In the genomic region with DNA sequence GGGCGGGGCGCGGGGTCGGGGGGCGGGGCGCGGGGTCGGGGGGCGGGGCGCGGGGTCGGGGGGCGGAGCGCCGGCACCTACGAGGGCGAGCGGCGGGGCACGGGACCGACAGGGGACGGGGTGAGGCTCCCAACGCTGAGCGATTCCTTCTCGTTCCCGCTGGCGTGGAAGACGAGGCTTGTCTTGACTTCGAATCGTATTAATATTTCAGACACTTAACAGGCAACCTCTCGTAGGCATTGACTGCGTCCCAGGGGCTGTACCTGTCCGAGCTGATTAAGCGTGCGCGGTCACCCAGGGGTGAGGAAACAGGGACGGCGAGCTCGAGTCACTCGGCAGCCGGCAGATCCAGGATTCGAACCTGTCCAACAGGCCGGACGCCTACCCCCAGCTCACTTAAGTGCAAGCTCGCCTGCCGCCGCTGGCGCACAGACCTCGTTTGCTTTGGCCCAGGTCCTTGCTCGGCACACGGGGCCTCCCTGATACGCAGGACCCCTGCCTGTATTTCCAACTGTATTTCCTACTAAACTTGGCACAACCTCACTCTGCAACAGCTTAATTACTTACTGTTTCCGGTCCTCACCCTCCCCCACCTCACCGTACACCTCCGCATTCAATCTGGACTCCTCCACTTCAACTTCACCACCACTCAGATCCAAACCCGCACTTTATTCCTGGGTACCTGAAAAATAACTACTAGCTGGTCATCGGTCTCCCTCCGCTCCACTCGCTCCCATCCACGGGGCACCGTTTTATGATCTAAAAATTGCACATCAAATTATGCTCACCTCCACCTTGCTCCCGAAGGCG, we compare ENCODE assay signal across 8 cellular contexts. TPM values are rescaled to one million over a fixed set of nuclear protein-coding genes. Genes with fewer than 3 reads are reported as not detected.
DNase-seq lines count a peak whose midpoint lies in the region; ATAC-seq and TF ChIP-seq lines count a peak whose summit lies in the region.

No MANE protein-coding gene starts in this region.

- dilution Hi-C loops in mammary epithelial cell (cut with HindIII; ENCODE audit: low sequenced_read_pairs): no loop called here

- H3K9ac ChIP-seq in mammary epithelial cell (ENCODE audit: insufficient read depth, low read length): peak overlapping the region; percentile 73

- peaks cover 0 to 28% (median 5%) of the 10 kb centered on the region in 3 donors for H3K36me3 Mint-ChIP-seq in CD8-positive, alpha-beta memory T cell
- H3K36me3 Mint-ChIP-seq in stimulated activated effector memory CD8-positive, alpha-beta T cell treated with anti-CD3 and anti-CD28 coated beads, Interleukin-12 subunit alpha, Interleukin-12 subunit beta, amount 100 ng/mL, for 72 hours: peaks cover 29% of the 10 kb centered on the region

- TF ChIP-seq CTCF in Panc1 (IDR thresholded peaks at IDR 0.05): no peak
- no peak for TF ChIP-seq CTCF in mammary epithelial cell (conservative IDR thresholded peaks at IDR 0.05 in 1 of 2, IDR thresholded peaks at IDR 0.05 in 1 of 2; ENCODE audit: extremely low read depth in 1 of 2, insufficient read depth in 1 of 2, low read depth in 1 of 2, low read length in 2 of 2)
- TF ChIP-seq CTCF in GM13976 (IDR thresholded peaks at IDR 0.05; ENCODE audit: borderline replicate concordance, control extremely low read depth, extremely low read depth, insufficient read depth, missing control alignments): no peak

- intact Hi-C loops in Panc1 (cut with micrococcal nuclease; ENCODE audit: unreplicated experiment): no loop called here
- intact Hi-C loops in mammary epithelial cell (cut with micrococcal nuclease): no loop called here

- H3K27ac Mint-ChIP-seq in CD8-positive, alpha-beta memory T cell: peak overlapping the region; percentile 64 to 91 (median 86)
- H3K27ac Mint-ChIP-seq in stimulated activated effector memory CD8-positive, alpha-beta T cell treated with anti-CD3 and anti-CD28 coated beads, Interleukin-12 subunit alpha, Interleukin-12 subunit beta, amount 100 ng/mL, for 72 hours: peak overlapping the region; percentile 35

- peaks cover 2% of the 10 kb centered on the region for H3K36me3 ChIP-seq in CD8-positive, alpha-beta memory T cell (ENCODE audit: insufficient read depth, low read length)
- peaks cover 9% of the 10 kb centered on the region for H3K36me3 ChIP-seq in Panc1 (ENCODE audit: control insufficient read depth, insufficient read depth, low read length)
- no peaks in the 10 kb centered on the region for H3K36me3 ChIP-seq in mammary epithelial cell (ENCODE audit: insufficient read depth, low read length)

- ATAC-seq in GM19467 (IDR thresholded peaks at IDR 0.05; ENCODE audit: unreplicated experiment): peak; percentile 31
- peak; percentile 4 for ATAC-seq in HG03558 (IDR thresholded peaks at IDR 0.05; ENCODE audit: extremely low read depth, unreplicated experiment)
- peak; percentile 58 for ATAC-seq in Panc1
- peak; percentile 31 for ATAC-seq in stimulated activated effector memory CD8-positive, alpha-beta T cell treated with anti-CD3 and anti-CD28 coated beads, Interleukin-12 subunit alpha, Interleukin-12 subunit beta, amount 100 ng/mL, for 72 hours

- POLR2A ChIA-PET in CD8-positive, alpha-beta memory T cell (lab: Charles Lee): interaction anchor here (1.1 kb wide), 1 partner anchor 486 kb away, joined by 6 read pairs; no protein-coding TSS in a partner anchor
- POLR2A ChIA-PET in Panc1 (lab: Charles Lee): no interaction called here

- H3K4me3 Mint-ChIP-seq in CD8-positive, alpha-beta memory T cell: peak overlapping the region; percentile 78 to 90 (median 88)
- peak overlapping the region; percentile 80 for H3K4me3 Mint-ChIP-seq in stimulated activated effector memory CD8-positive, alpha-beta T cell treated with anti-CD3 and anti-CD28 coated beads, Interleukin-12 subunit alpha, Interleukin-12 subunit beta, amount 100 ng/mL, for 72 hours

- BruUV-seq in Panc1 (replicated peaks; lab: Mats Ljungman, UMichigan) (no TSS peak), mammary epithelial cell (replicated peaks; lab: Mats Ljungman, UMichigan) (TSS peak; percentile 78)

- no peaks in the 10 kb centered on the region for H3K9me3 ChIP-seq in CD8-positive, alpha-beta memory T cell (ENCODE audit: low read length)
- H3K9me3 ChIP-seq in Panc1 (ENCODE audit: control insufficient read depth, insufficient read depth, low read depth, low read length) (no peaks in the 10 kb centered on the region), mammary epithelial cell (replicated peaks; ENCODE audit: insufficient read depth, low read length) (no peaks in the 10 kb centered on the region)

- H3K4me1 Mint-ChIP-seq in CD8-positive, alpha-beta memory T cell: peaks cover 33 to 45% (median 42%) of the 10 kb centered on the region in 3 donors
- H3K4me1 Mint-ChIP-seq in stimulated activated effector memory CD8-positive, alpha-beta T cell treated with anti-CD3 and anti-CD28 coated beads, Interleukin-12 subunit alpha, Interleukin-12 subunit beta, amount 100 ng/mL, for 72 hours: peaks cover 33% of the 10 kb centered on the region

- CTCF ChIA-PET in CD8-positive, alpha-beta memory T cell (lab: Charles Lee): no interaction called here
- CTCF ChIA-PET in Panc1 (lab: Charles Lee): interaction anchor here (0.6 kb wide), 1 partner anchor 119 kb away, joined by 3 read pairs; no protein-coding TSS in a partner anchor
- CTCF ChIA-PET in mammary epithelial cell (lab: Charles Lee; ENCODE audit: low non-redundant PET): interaction anchor here (0.6 kb wide), 1 partner anchor 47 kb away, joined by 4 read pairs; no protein-coding TSS in a partner anchor

- no peaks in the 10 kb centered on the region for H3K27me3 Mint-ChIP-seq in CD8-positive, alpha-beta memory T cell

- peak overlapping the region; percentile 18 for H3K27ac ChIP-seq in CD8-positive, alpha-beta memory T cell (ENCODE audit: low read depth, low read length)
- H3K27ac ChIP-seq in Panc1 (ENCODE audit: low read length) (peak overlapping the region; percentile 90), mammary epithelial cell (ENCODE audit: insufficient read depth, low read depth, low read length) (peak overlapping the region; percentile 69)

- H3K9me3 Mint-ChIP-seq in CD8-positive, alpha-beta memory T cell: no peaks in the 10 kb centered on the region
- no peaks in the 10 kb centered on the region for H3K9me3 Mint-ChIP-seq in stimulated activated effector memory CD8-positive, alpha-beta T cell treated with anti-CD3 and anti-CD28 coated beads, Interleukin-12 subunit alpha, Interleukin-12 subunit beta, amount 100 ng/mL, for 72 hours

- H3K27me3 ChIP-seq in CD8-positive, alpha-beta memory T cell (ENCODE audit: insufficient read depth, low read length, poor library complexity, severe bottlenecking): no peaks in the 10 kb centered on the region
- H3K27me3 ChIP-seq in Panc1 (ENCODE audit: control insufficient read depth, insufficient read depth, low read length) (no peaks in the 10 kb centered on the region), mammary epithelial cell (ENCODE audit: insufficient read depth, low read length) (no peaks in the 10 kb centered on the region)

- peaks cover 38% of the 10 kb centered on the region for H3K4me1 ChIP-seq in CD8-positive, alpha-beta memory T cell (ENCODE audit: insufficient read depth, low read length)
- H3K4me1 ChIP-seq in Panc1 (ENCODE audit: control insufficient read depth, insufficient read depth, low read length) (peaks cover 22% of the 10 kb centered on the region), mammary epithelial cell (ENCODE audit: insufficient read depth, low read length) (peaks cover 32% of the 10 kb centered on the region)

- peak overlapping the region; percentile 98 for H2AFZ ChIP-seq in mammary epithelial cell (ENCODE audit: low read depth, low read length)

- WGBS in mammary epithelial cell (ENCODE audit: low coverage, missing lambda C conversion rate): 12% methylated on average over 18 of the region's 63 CpGs

- peaks cover 38% of the 10 kb centered on the region for H3K79me2 ChIP-seq in mammary epithelial cell (ENCODE audit: insufficient read depth, low read length)

- in situ Hi-C loops in Panc1 (cut with HindIII; ENCODE audit: low pct_unique_long_range_greater_than_20kb, low sequenced_read_pairs) (no loop called here), mammary epithelial cell (cut with MboI; ENCODE audit: low sequenced_read_pairs in 2 of 2) (no loop called here), GM13976 (cut with MboI; ENCODE audit: low sequenced_read_pairs, unreplicated experiment) (no loop called here)

- peak overlapping the region; percentile 79 for H3K4me2 ChIP-seq in mammary epithelial cell (ENCODE audit: insufficient read depth, low read depth, low read length)

- H3K4me3 ChIP-seq in CD8-positive, alpha-beta memory T cell (ENCODE audit: low read length): peak overlapping the region; percentile 82
- H3K4me3 ChIP-seq in Panc1 (ENCODE audit: low read depth in 2 of 2, low read length in 2 of 2) (peak overlapping the region; percentile 64 to 90), mammary epithelial cell (replicated peaks in 1 of 3; ENCODE audit: insufficient read depth in 1 of 3, low read depth in 2 of 3, low read length in 3 of 3) (peak overlapping the region; percentile 36 to 72 (median 63))

- peak in 1 of 5 donors; percentile 63 for DNase-seq in CD8-positive, alpha-beta memory T cell
- DNase-seq in Panc1 (ENCODE audit: low read depth, low spot score) (peak; percentile 12), mammary epithelial cell (peak; percentile 42), kidney glomerular epithelial cell (lab: John Stamatoyannopoulos, UW) (peak; percentile 49), GM13976 (ENCODE audit: low spot score) (no peak)
- peak; percentile 42 to 80 for DNase-seq in stimulated activated effector memory CD8-positive, alpha-beta T cell treated with anti-CD3 and anti-CD28 coated beads, Interleukin-12 subunit alpha, Interleukin-12 subunit beta, amount 100 ng/mL, for 72 hours (ENCODE audit: low spot score in 2 of 2)

- H4K20me1 ChIP-seq in mammary epithelial cell (ENCODE audit: insufficient read depth, low read length): no peaks in the 10 kb centered on the region

RNA-seq across cellular contexts. Expression of a gene that starts 0.7 kb away (rescaled TPM):
- 10 to 100 TPM; 24.2 to 25.0 TPM for total RNA-seq in CD8-positive, alpha-beta memory T cell
- polyA plus RNA-seq in CD8-positive, alpha-beta memory T cell: 24.6 TPM
- total RNA-seq in Panc1 (2021; ENCODE audit: unreplicated experiment): 33.3 TPM
- polyA plus RNA-seq in Panc1 (2012; ENCODE audit: insufficient read length): 23.0 TPM
- total RNA-seq in mammary epithelial cell: 10 to 100 TPM; 27.2 to 30.3 TPM
- 8.7 TPM for polyA plus RNA-seq in mammary epithelial cell
- 28.0 TPM for polyA minus RNA-seq in mammary epithelial cell

RNA-seq across cellular contexts. Expression of a gene that starts 41.2 kb away (rescaled TPM):
- total RNA-seq in CD8-positive, alpha-beta memory T cell: not detected
- polyA plus RNA-seq in CD8-positive, alpha-beta memory T cell: not detected
- total RNA-seq in Panc1 (2021; ENCODE audit: unreplicated experiment): not detected
- polyA plus RNA-seq in Panc1 (2012; ENCODE audit: insufficient read length): not detected
- total RNA-seq in mammary epithelial cell: not detected
- not detected for polyA plus RNA-seq in mammary epithelial cell
- not detected for polyA minus RNA-seq in mammary epithelial cell

RNA-seq across cellular contexts. Expression of a gene that starts 47.6 kb away (rescaled TPM):
- total RNA-seq in CD8-positive, alpha-beta memory T cell: under 1 TPM; 0.24 to 0.31 TPM
- polyA plus RNA-seq in CD8-positive, alpha-beta memory T cell: not detected
- total RNA-seq in Panc1 (2021; ENCODE audit: unreplicated experiment) (0.64 TPM), mammary epithelial cell (not detected)
- 2.2 TPM for polyA plus RNA-seq in Panc1 (2012; ENCODE audit: insufficient read length)
- polyA plus RNA-seq in mammary epithelial cell: not detected
- not detected for polyA minus RNA-seq in mammary epithelial cell

Comparison
In these comparisons a context has a peak if more than half of its experiments do, and no peak if none do; other contexts are left out.
1. H3K27ac ChIP-seq: peak in every context shown above with its lines; median percentile 90 in Panc1; 69 in mammary epithelial cell; 18 in CD8-positive, alpha-beta memory T cell.
2. ATAC-seq: peak in every context shown above with its lines; median percentile 58 in Panc1; 31 in GM19467; 31 in stimulated activated effector memory CD8-positive, alpha-beta T cell treated with anti-CD3 and anti-CD28 coated beads, Interleukin-12 subunit alpha, Interleukin-12 subunit beta, amount 100 ng/mL, for 72 hours; 4 in HG03558.